ENCODE assay signal across 8 cellular contexts in genomic region chr6:119077643-119078448, GRCh38. TPM values are rescaled to one million over a fixed set of nuclear protein-coding genes. Genes with fewer than 3 reads are reported as not detected.
DNase-seq lines count a peak whose midpoint lies in the region; ATAC-seq and TF ChIP-seq lines count a peak whose summit lies in the region.

No MANE protein-coding gene starts in this region.

- H3K27ac ChIP-seq in Panc1 (ENCODE audit: low read length), result no peak overlapping the region
- peak overlapping the region; percentile 78 to 96 (median 91) for H3K27ac ChIP-seq in gastroesophageal sphincter
- peak overlapping the region in 1 of 2 donors; percentile 14 for H3K27ac ChIP-seq in aorta (ENCODE audit: low read depth in 1 of 2, low read length in 2 of 2)

- H3K36me3 ChIP-seq in Panc1 (ENCODE audit: control insufficient read depth, insufficient read depth, low read length) (no peaks in the 10 kb centered on the region), gastroesophageal sphincter (no peaks in the 10 kb centered on the region), aorta (ENCODE audit: control insufficient read depth in 1 of 2, insufficient read depth in 2 of 2, low read length in 1 of 2) (no peaks in the 10 kb centered on the region)

- no peaks in the 10 kb centered on the region for H3K36me3 Mint-ChIP-seq in osteocyte (ENCODE audit: unreplicated experiment)

- H3K27ac Mint-ChIP-seq in osteocyte (ENCODE audit: unreplicated experiment), result no peak overlapping the region

- DNase-seq in 8988T (peak; percentile 28), Panc1 (ENCODE audit: low read depth, low spot score) (peak; percentile 18), activated gamma-delta T cell treated with Interleukin-2 at 50 U/mL for 16 hours (peak; percentile 38), osteocyte (ENCODE audit: extremely low spot score, unreplicated experiment) (no peak), aorta (peak in 1 of 2 donors; percentile 77)

- H3K9me3 Mint-ChIP-seq in osteocyte (ENCODE audit: unreplicated experiment), result no peaks in the 10 kb centered on the region

- peaks cover 10% of the 10 kb centered on the region for H3K4me1 Mint-ChIP-seq in osteocyte (ENCODE audit: unreplicated experiment)

- POLR2A ChIA-PET in Panc1 (lab: Charles Lee), result no interaction called here

- peak overlapping the region; percentile 64 for H3K4me3 Mint-ChIP-seq in osteocyte (ENCODE audit: unreplicated experiment)

- no peak for TF ChIP-seq EP300 in gastroesophageal sphincter (IDR thresholded peaks at IDR 0.05)

- peak overlapping the region; percentile 67 to 70 for H3K4me3 ChIP-seq in Panc1 (ENCODE audit: low read depth in 2 of 2, low read length in 2 of 2)
- peak overlapping the region; percentile 74 to 93 for H3K4me3 ChIP-seq in gastroesophageal sphincter
- peak overlapping the region; percentile 64 to 66 for H3K4me3 ChIP-seq in aorta (ENCODE audit: low read length in 2 of 2)

- TF ChIP-seq POLR2A in gastroesophageal sphincter (IDR thresholded peaks at IDR 0.05), result no peak

- intact Hi-C loops in Panc1 (cut with micrococcal nuclease; ENCODE audit: unreplicated experiment) (no loop called here), aorta (cut with DNase I) (loop anchor here in 1 of 2 donors (5.0 kb wide), 1 partner anchor 39 kb away; no protein-coding TSS in a partner anchor)

- CTCF ChIA-PET in Panc1 (lab: Charles Lee), result interaction anchor here (0.6 kb wide), 1 partner anchor 51 kb away, joined by 9 read pairs; no protein-coding TSS in a partner anchor

- peaks cover 8% of the 10 kb centered on the region for H3K27me3 ChIP-seq in Panc1 (ENCODE audit: control insufficient read depth, insufficient read depth, low read length)
- H3K27me3 ChIP-seq in gastroesophageal sphincter, result no peaks in the 10 kb centered on the region
- no peaks in the 10 kb centered on the region for H3K27me3 ChIP-seq in aorta (ENCODE audit: control insufficient read depth in 1 of 2, insufficient read depth in 2 of 2, low read length in 1 of 2)

- peak; percentile 41 for TF ChIP-seq CTCF in Panc1 (IDR thresholded peaks at IDR 0.05)
- TF ChIP-seq CTCF in gastroesophageal sphincter (IDR thresholded peaks at IDR 0.05), result peak in 2 of 4 experiments; percentile 17 to 48
- no peak for TF ChIP-seq CTCF in osteocyte (IDR thresholded peaks at IDR 0.05)

- H3K9me3 ChIP-seq in Panc1 (ENCODE audit: control insufficient read depth, insufficient read depth, low read depth, low read length) (peaks cover under 1% of the 10 kb centered on the region; the same call in 1 of the 2 replicates), gastroesophageal sphincter (no peaks in the 10 kb centered on the region), aorta (ENCODE audit: control insufficient read depth, low read length) (no peaks in the 10 kb centered on the region)

- ATAC-seq in GM18867 (IDR thresholded peaks at IDR 0.05; ENCODE audit: unreplicated experiment) (peak; percentile 28), HG03159 (IDR thresholded peaks at IDR 0.05; ENCODE audit: unreplicated experiment) (peak; percentile 28), Panc1 (peak; percentile 69), gastroesophageal sphincter (peak; percentile 26), aorta (ENCODE audit: low FRiP score) (peak; percentile 26)

- H3K27me3 Mint-ChIP-seq in osteocyte (ENCODE audit: unreplicated experiment), result peaks cover 57% of the 10 kb centered on the region

- WGBS in gastroesophageal sphincter (ENCODE audit: low coverage in 1 of 2), 2 donors, result 2 to 7% methylated on average over 7 to 11 of the region's 55 CpGs
- WGBS in aorta, 2 donors, result 1% methylated on average over 55 of the region's 55 CpGs

- BruUV-seq in Panc1 (replicated peaks; lab: Mats Ljungman, UMichigan), result no TSS peak

- peaks cover 14% of the 10 kb centered on the region for H3K4me1 ChIP-seq in Panc1 (ENCODE audit: control insufficient read depth, insufficient read depth, low read length)
- H3K4me1 ChIP-seq in gastroesophageal sphincter, result peaks cover 0 to 54% (median 0%) of the 10 kb centered on the region in 3 donors
- no peaks in the 10 kb centered on the region for H3K4me1 ChIP-seq in aorta (ENCODE audit: control insufficient read depth in 1 of 2, insufficient read depth in 2 of 2, low read length in 2 of 2)

- in situ Hi-C loops in Panc1 (cut with HindIII; ENCODE audit: low pct_unique_long_range_greater_than_20kb, low sequenced_read_pairs), result no loop called here

RNA-seq across cellular contexts. Expression of gene FAM184A, which starts 0.6 kb away (rescaled TPM):
- total RNA-seq in Panc1 (2021; ENCODE audit: unreplicated experiment), result 8.7 TPM
- 3.9 TPM for polyA plus RNA-seq in Panc1 (2012; ENCODE audit: insufficient read length)
- total RNA-seq in gastroesophageal sphincter, result 10 to 100 TPM in 2 of 4 donors, 1 to 10 TPM in 2; 7.5 to 25.5 (median 10.3) TPM
- 0.50 and 0.59 TPM in 2 replicates for total RNA-seq in osteocyte
- 1 to 10 TPM; 3.8 to 4.8 TPM for total RNA-seq in aorta
- polyA plus RNA-seq in aorta, result 1 to 10 TPM; 1.1 to 1.9 TPM
